In genomic region chr6:168403370-168404005, GRCh38 we compare ENCODE assay signal across 18 cellular contexts. TPM values are rescaled to one million over a fixed set of nuclear protein-coding genes. Genes with fewer than 3 reads are reported as not detected.
"Had no signal": no experiment of that assay in that cellular context is flagged by ENCODE, and none has a peak within 500 bp of the region (broad histone marks: within the 10 kb centered on the region; RNA-seq: fewer than 3 reads in every experiment).

No MANE protein-coding gene starts in this region.

- H3K36me3 ChIP-seq: right atrium auricular region, tibial nerve, upper lobe of right lung, vagina had no signal

- ATAC-seq: left lobe of liver; mucosa of descending colon; naive thymus-derived CD8-positive, alpha-beta T cell; stimulated activated effector memory CD8-positive, alpha-beta T cell treated with anti-CD3 and anti-CD28 coated beads, Interleukin-12 subunit alpha, Interleukin-12 subunit beta, amount 100 ng/mL, for 72 hours; stimulated activated naive CD8-positive, alpha-beta T cell treated with anti-CD3 and anti-CD28 coated beads, Interleukin-15, Interleukin-2, amounts not matched to agents 100 U/mL and 50 U/mL, for 24 hours; upper lobe of right lung had no signal

- H3K4me1 ChIP-seq: right atrium auricular region, upper lobe of right lung, vagina had no signal

- H3K27me3 ChIP-seq: right atrium auricular region, tibial nerve, upper lobe of right lung, vagina had no signal

- H3K9me3 ChIP-seq: mucosa of descending colon, right atrium auricular region, upper lobe of right lung, vagina had no signal

- H3K4me3 ChIP-seq: dorsolateral prefrontal cortex, mucosa of descending colon, right atrium auricular region, smooth muscle cell, tibial nerve, upper lobe of right lung, vagina had no signal

- H3K27ac ChIP-seq: dorsolateral prefrontal cortex, right atrium auricular region, tibial nerve, upper lobe of right lung, vagina had no signal

- DNase-seq: cortex of kidney; dorsolateral prefrontal cortex; effector CD8-positive, alpha-beta T cell; foreskin melanocyte; hippocampal formation; mammary epithelial cell; mucosa of descending colon; stimulated activated CD4-positive, alpha-beta T cell treated with anti-CD3 and anti-CD28 coated beads, Interleukin-4, amount 100 ng/mL, for 1 hour; stimulated activated CD8-positive, alpha-beta memory T cell treated with anti-CD3 and anti-CD28 coated beads, Interleukin-4, amount 100 ng/mL, for 48 hours; stimulated activated naive CD8-positive, alpha-beta T cell treated with anti-CD3 and anti-CD28 coated beads, Interleukin-15, Interleukin-2, amounts not matched to agents 100 U/mL and 50 U/mL, for 24 hours; upper lobe of right lung had no signal

- H3K4me2 ChIP-seq: smooth muscle cell had no signal

RNA-seq across cellular contexts. Expression of gene SMOC2, which starts 37.5 kb away (rescaled TPM):
- total RNA-seq: mammary epithelial cell; naive thymus-derived CD8-positive, alpha-beta T cell had no signal
- polyA plus RNA-seq: mammary epithelial cell; naive thymus-derived CD8-positive, alpha-beta T cell had no signal
